ENCODE assay signal across 21 cellular contexts in the genomic region with DNA sequence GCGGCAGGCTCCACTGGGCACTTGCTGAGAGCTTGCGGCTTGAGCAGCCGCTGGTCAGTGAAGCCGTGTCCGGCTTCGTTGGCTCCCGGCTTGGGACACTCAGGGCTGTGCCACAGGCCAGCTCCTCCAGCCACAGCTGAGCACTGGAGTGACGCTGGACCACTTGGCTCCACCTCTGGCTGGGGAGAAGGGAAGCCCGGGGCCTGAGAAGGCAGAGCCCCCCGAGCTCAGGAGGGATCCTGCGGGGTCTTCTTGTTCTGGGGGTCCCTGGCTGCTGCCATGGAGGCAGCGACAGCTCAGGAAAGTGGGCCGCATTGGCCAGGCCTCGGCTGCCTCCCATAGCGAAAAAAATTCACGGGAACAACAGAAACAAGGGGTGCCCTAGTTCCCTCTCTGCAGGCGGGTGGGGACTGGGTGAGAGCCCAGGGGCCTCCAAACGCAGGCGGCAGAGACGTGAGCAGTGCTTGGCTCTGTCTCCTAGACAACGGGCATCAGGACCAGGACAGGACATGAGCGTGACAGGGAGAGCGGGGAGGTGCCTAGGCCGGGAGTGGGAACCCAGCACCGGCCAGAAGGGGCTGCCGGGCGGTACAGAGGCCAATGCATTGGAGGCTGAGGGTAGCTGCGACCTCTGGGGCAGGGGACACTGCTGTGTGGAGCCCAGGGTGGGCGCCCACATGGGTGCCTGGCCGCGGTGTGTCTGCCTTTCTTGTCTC. TPM values are rescaled to one million over a fixed set of nuclear protein-coding genes. Genes with fewer than 3 reads are reported as not detected.
DNase-seq lines count a peak whose midpoint lies in the region; ATAC-seq, FAIRE-seq and TF ChIP-seq lines count a peak whose summit lies in the region.
"Had no signal": no experiment of that assay in that cellular context is flagged by ENCODE, and none has a peak within 500 bp of the region (broad histone marks: within the 10 kb centered on the region; RNA-seq: fewer than 3 reads in every experiment).

No MANE protein-coding gene starts in this region.

- intact Hi-C loops in activated CD4-positive, alpha-beta T cell treated with anti-CD3 and anti-CD28 coated beads for 36 hours (cut with DNase I, micrococcal nuclease), result no loop called here
- intact Hi-C loops in GM12878 (cut with micrococcal nuclease; ENCODE audit: unreplicated experiment), result no loop called here

- ATAC-seq in activated CD4-positive, alpha-beta T cell treated with anti-CD3 and anti-CD28 coated beads for 36 hours, result no peak
- no peak for ATAC-seq in GM23338
- no peak for ATAC-seq in GM12878
- ATAC-seq: left lung, T-cell had no signal

- H3K27me3 ChIP-seq in GM23338 (ENCODE audit: insufficient read depth) (no peaks in the 10 kb centered on the region), GM12878 (replicated peaks in 1 of 2; ENCODE audit: control insufficient read depth in 2 of 2, insufficient read depth in 2 of 2, low read length in 1 of 2) (no peaks in the 10 kb centered on the region)
- H3K27me3 ChIP-seq: left lung, stomach had no signal

- H3K4me1 ChIP-seq in GM23338 (ENCODE audit: insufficient read depth) (peaks cover 21% of the 10 kb centered on the region), GM12878 (ENCODE audit: control insufficient read depth, insufficient read depth, low read length) (0 out of 2 replicates have a peak, but pooled peaks cover 2% of the 10 kb centered on the region)
- H3K4me1 ChIP-seq: left lung had no signal

- no peak for TF ChIP-seq RAD21 in GM12878 (IDR thresholded peaks at IDR 0.05; ENCODE audit: insufficient read depth, low read depth, low read length)

- FAIRE-seq in GM12878 (lab: Jason Lieb, UNC), result no peak
- FAIRE-seq: colon had no signal

- no peaks in the 10 kb centered on the region for H3K4me1 Mint-ChIP-seq in activated CD4-positive, alpha-beta T cell treated with anti-CD3 and anti-CD28 coated beads for 36 hours
- peaks cover 36% of the 10 kb centered on the region for H3K4me1 Mint-ChIP-seq in GM23338
- H3K4me1 Mint-ChIP-seq: activated CD4-positive, alpha-beta T cell treated with anti-CD3 and anti-CD28 coated beads, Interleukin-2, amount 10 ng/mL, durations not matched to agents 7 days and 5 days had no signal

- H2AFZ ChIP-seq in GM23338 (no peak overlapping the region), GM12878 (ENCODE audit: control insufficient read depth, low read depth, low read length) (no peak overlapping the region)

- POLR2A ChIA-PET in activated CD4-positive, alpha-beta T cell treated with anti-CD3 and anti-CD28 coated beads for 36 hours (lab: Charles Lee), result interaction anchor here (1.7 kb wide), 1 partner anchor 53 kb away, joined by 5 read pairs; no protein-coding TSS in a partner anchor
- POLR2A ChIA-PET in GM12878 (lab: Charles Lee), result interaction anchor here (0.6 kb wide), 1 partner anchor 51 kb away, joined by 7 read pairs; no protein-coding TSS in a partner anchor

- no peaks in the 10 kb centered on the region for H3K27me3 Mint-ChIP-seq in activated CD4-positive, alpha-beta T cell treated with anti-CD3 and anti-CD28 coated beads for 36 hours
- H3K27me3 Mint-ChIP-seq in GM23338 (ENCODE audit: insufficient read depth, low read depth, poor library complexity), result peaks cover 24% of the 10 kb centered on the region
- H3K27me3 Mint-ChIP-seq: activated CD4-positive, alpha-beta T cell treated with anti-CD3 and anti-CD28 coated beads, Interleukin-2, amount 10 ng/mL, durations not matched to agents 7 days and 5 days; B cell; T-cell had no signal

- in situ Hi-C loops in GM12878 (cut with MboI), result no loop called here

- H3K36me3 ChIP-seq in GM23338 (ENCODE audit: insufficient read depth), result peaks cover 20% of the 10 kb centered on the region; the same call in 1 of the 2 replicates
- peaks cover 15 to 50% of the 10 kb centered on the region in 2 experiments for H3K36me3 ChIP-seq in GM12878 (ENCODE audit: control insufficient read depth in 2 of 2, insufficient read depth in 2 of 2, low read length in 1 of 2)

- SMC1A ChIA-PET in GM12878 (lab: Charles Lee; ENCODE audit: uncharacterized antibody, unreplicated experiment), result interaction anchor here (0.7 kb wide), 1 partner anchor 52 kb away, joined by 3 read pairs; no protein-coding TSS in a partner anchor

- H3K79me2 ChIP-seq in GM23338 (replicated peaks; ENCODE audit: insufficient read depth) (no peaks in the 10 kb centered on the region), GM12878 (ENCODE audit: control insufficient read depth, insufficient read depth, low read length) (no peaks in the 10 kb centered on the region)

- no peaks in the 10 kb centered on the region for H3K9me3 ChIP-seq in GM12878 (replicated peaks; ENCODE audit: control insufficient read depth, insufficient read depth, low read length)
- H3K9me3 ChIP-seq: left lung, stomach had no signal

- H3F3A ChIP-seq in GM23338 (replicated peaks; ENCODE audit: low read depth), result peaks cover 18% of the 10 kb centered on the region; the same call in 1 of the 2 replicates

- peak; percentile 11 for DNase-seq in activated CD4-positive, alpha-beta T cell treated with anti-CD3 and anti-CD28 coated beads for 36 hours
- no peak for DNase-seq in activated CD4-positive, alpha-beta T cell treated with anti-CD3 and anti-CD28 coated beads, Interleukin-2, amount 50 U/mL, for 1 hour
- DNase-seq in GM23338 (ENCODE audit: low spot score), result no peak
- DNase-seq in GM12878 (ENCODE audit: low read depth, low spot score), result no peak
- peak; percentile 27 for DNase-seq in midbrain (lab: John Stamatoyannopoulos, UW)
- no peak for DNase-seq in UCSD-AML1 (lab: John Stamatoyannopoulos, UW; ENCODE audit: unreplicated experiment)
- DNase-seq in activated CD8-positive, alpha-beta memory T cell treated with anti-CD3 and anti-CD28 coated beads, Interleukin-2, amount 50 U/mL, for 48 hours, result no peak
- DNase-seq in NCI-H1092 treated with DMSO at 0.1 percent for 48 hours (lab: John Stamatoyannopoulos, UW), result no peak
- DNase-seq: activated CD4-positive, alpha-beta T cell treated with anti-CD3 and anti-CD28 coated beads, Interleukin-2, amount 10 ng/mL, durations not matched to agents 7 days and 5 days; NCI-H1694; NCI-H774; OCI-M1; stomach; T-cell; trophoblast cell had no signal

- H3K36me3 Mint-ChIP-seq in activated CD4-positive, alpha-beta T cell treated with anti-CD3 and anti-CD28 coated beads for 36 hours (ENCODE audit: low read depth), result peaks cover 46% of the 10 kb centered on the region
- H3K36me3 Mint-ChIP-seq in GM23338 (ENCODE audit: low read depth), result peaks cover 66% of the 10 kb centered on the region

- H4K20me1 ChIP-seq in GM23338 (replicated peaks; ENCODE audit: insufficient read depth) (peaks cover 5% of the 10 kb centered on the region), GM12878 (ENCODE audit: control insufficient read depth, insufficient read depth) (no peaks in the 10 kb centered on the region)

- peak; percentile 42 for TF ChIP-seq POLR2A in GM12878 (IDR thresholded peaks at IDR 0.05; ENCODE audit: low read depth, low read length)

- H3K27ac Mint-ChIP-seq in activated CD4-positive, alpha-beta T cell treated with anti-CD3 and anti-CD28 coated beads for 36 hours, result no peak overlapping the region
- no peak overlapping the region for H3K27ac Mint-ChIP-seq in GM23338
- H3K27ac Mint-ChIP-seq: activated CD4-positive, alpha-beta T cell treated with anti-CD3 and anti-CD28 coated beads, Interleukin-2, amount 10 ng/mL, durations not matched to agents 7 days and 5 days; B cell; nephron; T-cell had no signal

- no peak overlapping the region for H3K4me3 Mint-ChIP-seq in activated CD4-positive, alpha-beta T cell treated with anti-CD3 and anti-CD28 coated beads for 36 hours
- H3K4me3 Mint-ChIP-seq in GM23338, result no peak overlapping the region
- H3K4me3 Mint-ChIP-seq: activated CD4-positive, alpha-beta T cell treated with anti-CD3 and anti-CD28 coated beads, Interleukin-2, amount 10 ng/mL, durations not matched to agents 7 days and 5 days; B cell; brain; nephron; T-cell had no signal

- TF ChIP-seq CTCF in GM23338 (conservative IDR thresholded peaks at IDR 0.05; ENCODE audit: low read depth in 2 of 2) (no peak), GM12878 (IDR thresholded peaks at IDR 0.05 in 2 of 3, conservative IDR thresholded peaks at IDR 0.05 in 1 of 3; ENCODE audit: control insufficient read depth in 2 of 3, extremely low read depth in 1 of 3, insufficient read depth in 1 of 3, low read depth in 3 of 3, low read length in 3 of 3) (no peak)

- H3K9ac ChIP-seq in GM12878 (ENCODE audit: control insufficient read depth, insufficient read depth, low read length), result no peak overlapping the region

- CTCF ChIA-PET in activated CD4-positive, alpha-beta T cell treated with anti-CD3 and anti-CD28 coated beads for 36 hours (lab: Charles Lee), result interaction anchor here (2.5 kb wide), 1 partner anchor 53 kb away, joined by 10 read pairs; no protein-coding TSS in a partner anchor
- CTCF ChIA-PET in GM12878 (lab: Yijun Ruan, JAX), result interaction anchor here (0.8 kb wide), 1 partner anchor 53 kb away, joined by 3 read pairs; no protein-coding TSS in a partner anchor

- WGBS in GM12878 (ENCODE audit: insufficient coverage, insufficient replicate concordance, low lambda C conversion rate, missing lambda C conversion rate), result 97% methylated on average over 29 of the region's 31 CpGs

- H3K4me3 ChIP-seq in GM23338, result no peak overlapping the region
- no peak overlapping the region for H3K4me3 ChIP-seq in GM12878
- H3K4me3 ChIP-seq: left lung, stomach had no signal

- H3K4me2 ChIP-seq in GM23338, result no peak overlapping the region
- H3K4me2 ChIP-seq in GM12878 (ENCODE audit: control insufficient read depth, insufficient read depth), result no peak overlapping the region

- TF ChIP-seq EP300 in GM12878 (IDR thresholded peaks at IDR 0.05; ENCODE audit: borderline replicate concordance in 1 of 2, control insufficient read depth in 1 of 2, low read depth in 2 of 2, low read length in 2 of 2), result no peak

- H3K27ac ChIP-seq in GM23338 (ENCODE audit: low read depth) (0 out of 2 replicates have a peak overlapping the region, but pooled peaks have one; percentile 55), GM12878 (ENCODE audit: control insufficient read depth, insufficient read depth) (no peak overlapping the region)
- H3K27ac ChIP-seq: 22Rv1, left lung had no signal

- H3K9me2 ChIP-seq in GM23338 (ENCODE audit: insufficient read depth), result no peaks in the 10 kb centered on the region

- no TSS peak for BruUV-seq in GM12878 (replicated peaks; lab: Mats Ljungman, UMichigan)

- no peaks in the 10 kb centered on the region for H3K9me3 Mint-ChIP-seq in activated CD4-positive, alpha-beta T cell treated with anti-CD3 and anti-CD28 coated beads for 36 hours (ENCODE audit: low read depth)
- no peaks in the 10 kb centered on the region; the same call in 1 of the 3 replicates for H3K9me3 Mint-ChIP-seq in GM23338
- H3K9me3 Mint-ChIP-seq: activated CD4-positive, alpha-beta T cell treated with anti-CD3 and anti-CD28 coated beads, Interleukin-2, amount 10 ng/mL, durations not matched to agents 7 days and 5 days; brain; nephron; T-cell had no signal

- RAD21 ChIA-PET in GM12878 (lab: Charles Lee; ENCODE audit: unreplicated experiment), result interaction anchor here (2.2 kb wide), 1 partner anchor 21 kb away, joined by 5 read pairs; no protein-coding TSS in a partner anchor

RNA-seq across cellular contexts. Expression of gene SLC7A5, which starts 37.7 kb away (rescaled TPM):
- total RNA-seq in activated CD4-positive, alpha-beta T cell treated with anti-CD3 and anti-CD28 coated beads for 36 hours, result 100 to 1,000 TPM; 337 to 354 TPM
- total RNA-seq in GM23338 (2014; rRNA removed; shearing (Covaris generic)), result 328 and 386 TPM in 2 replicates
- polyA plus RNA-seq in GM23338 (2016; fragmentation: Nextera tagmentation; extraction: Ambion mirVana), result 107 and 109 TPM in 2 replicates
- total RNA-seq in GM12878 (2013; cell fraction: nucleolus; rRNA removed), result 30.6 and 32.7 TPM in 2 replicates
- total RNA-seq in GM12878 (2014; rRNA removed), result 29.8 and 33.4 TPM in 2 replicates
- 11.4 and 13.0 TPM in 2 replicates for total RNA-seq in GM12878 (2014; rRNA removed; fragmentation: Illumina TruSeq; extraction: Trizol)
- total RNA-seq in GM12878 (2021), result 95.1 and 101 TPM in 2 replicates
- polyA plus RNA-seq in GM12878 (2011; ENCODE audit: low read depth), result 25.8 TPM
- polyA plus RNA-seq in GM12878 (2011; rRNA removed), result 4.8 and 8.6 TPM in 2 replicates
- 15.8 and 16.8 TPM in 2 replicates for polyA plus RNA-seq in GM12878 (2011; cell fraction: cytosol; rRNA removed)
- polyA plus RNA-seq in GM12878 (2011; cell fraction: nucleus; rRNA removed), result 25.1 and 32.3 TPM in 2 replicates
- 45.2 and 60.4 TPM in 2 replicates for polyA plus RNA-seq in GM12878 (2012)
- 10.1 and 38.1 TPM in 2 replicates for polyA plus RNA-seq in GM12878 (2014; fragmentation: Illumina TruSeq; extraction: Trizol)
- 1 to 10 TPM; 2.3 to 4.2 TPM for polyA plus RNA-seq in GM12878 (2014; fragmentation: Nextera tagmentation; extraction: Ambion mirVana)
- 44.5 and 51.5 TPM in 2 replicates for polyA plus RNA-seq in GM12878 (2014; rRNA removed)
- 10 to 100 TPM; 55.0 to 56.2 TPM for polyA plus RNA-seq in GM12878 (2016; fragmentation: Nextera tagmentation; extraction: Ambion mirVana)
- 10.7 and 17.2 TPM in 2 replicates for polyA minus RNA-seq in GM12878 (2011; rRNA and poly(A)+ RNA removed)
- polyA minus RNA-seq in GM12878 (2011; cell fraction: cytosol; rRNA and poly(A)+ RNA removed), result 20.3 and 21.6 TPM in 2 replicates
- polyA minus RNA-seq in GM12878 (2011; cell fraction: nucleus; rRNA and poly(A)+ RNA removed), result 10.8 and 18.6 TPM in 2 replicates

Comparison
In these comparisons a context has a peak if more than half of its experiments do, and no peak if none do; other contexts are left out.
1. DNase-seq: peak in activated CD4-positive, alpha-beta T cell treated with anti-CD3 and anti-CD28 coated beads for 36 hours (single experiment) and midbrain (single experiment); none in activated CD4-positive, alpha-beta T cell treated with anti-CD3 and anti-CD28 coated beads, Interleukin-2, amount 50 U/mL, for 1 hour (single experiment), GM23338 (single experiment), GM12878 (single experiment), UCSD-AML1 (single experiment), activated CD8-positive, alpha-beta memory T cell treated with anti-CD3 and anti-CD28 coated beads, Interleukin-2, amount 50 U/mL, for 48 hours (single experiment) and NCI-H1092 treated with DMSO at 0.1 percent for 48 hours (single experiment).